In the genomic region with DNA sequence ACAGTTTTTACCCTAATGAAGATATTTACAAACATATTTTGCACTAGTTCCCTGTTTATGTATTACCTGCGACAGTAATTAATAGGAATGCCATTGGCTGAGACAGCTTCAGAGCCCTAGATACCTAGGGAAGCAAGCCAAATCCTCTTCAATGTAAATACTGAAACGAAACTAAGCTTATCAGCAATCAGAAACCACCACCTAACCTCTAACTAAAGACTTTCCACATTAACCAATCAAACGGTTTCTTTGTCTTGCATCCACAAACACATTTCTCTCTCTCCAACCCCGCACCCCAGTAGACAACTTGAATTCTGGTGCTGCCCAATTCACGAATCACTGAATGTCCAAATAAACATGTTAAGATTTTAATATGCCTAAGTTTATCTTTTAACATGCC, we compare ENCODE assay signal across 11 cellular contexts.
DNase-seq lines count a peak whose midpoint lies in the region; ATAC-seq and TF ChIP-seq lines count a peak whose summit lies in the region.
"Had no signal": no experiment of that assay in that cellular context is flagged by ENCODE, and none has a peak within 500 bp of the region (broad histone marks: within the 10 kb centered on the region; RNA-seq: fewer than 3 reads in every experiment).

No MANE protein-coding gene starts in this region.

- H3K4me2 ChIP-seq in DND-41 (ENCODE audit: insufficient read depth, low read length) = no peak overlapping the region

- no peaks in the 10 kb centered on the region for H3K9me3 ChIP-seq in DND-41 (ENCODE audit: insufficient read depth, low read length, severe bottlenecking)

- no peak overlapping the region for H2AFZ ChIP-seq in DND-41 (ENCODE audit: low read depth, low read length)

- H3K79me2 ChIP-seq in DND-41 (ENCODE audit: insufficient read depth, low read length) = no peaks in the 10 kb centered on the region

- no peak overlapping the region for H3K27ac ChIP-seq in DND-41 (ENCODE audit: low read length)
- H3K27ac ChIP-seq: BLaER1 treated with 17β-estradiol and CSF1 and Interleukin-3, amounts not matched to agents 10 nM and 100 nM had no signal

- H3K27me3 ChIP-seq in DND-41 (ENCODE audit: insufficient read depth, low read length, poor library complexity) = peaks cover 4% of the 10 kb centered on the region
- H3K27me3 ChIP-seq: BLaER1 treated with 17β-estradiol and CSF1 and Interleukin-3, amounts not matched to agents 10 nM and 100 nM had no signal

- no peaks in the 10 kb centered on the region for H4K20me1 ChIP-seq in DND-41 (ENCODE audit: insufficient read depth, low read length)
- H4K20me1 ChIP-seq: BLaER1 treated with 17β-estradiol and CSF1 and Interleukin-3, amounts not matched to agents 10 nM and 100 nM had no signal

- TF ChIP-seq CTCF in DND-41 (IDR thresholded peaks at IDR 0.05; ENCODE audit: borderline replicate concordance, extremely low read depth, low read length, poor library complexity, severe bottlenecking) = no peak

- H3K9ac ChIP-seq in DND-41 (ENCODE audit: low read depth, low read length) = no peak overlapping the region
- H3K9ac ChIP-seq: BLaER1 treated with 17β-estradiol and CSF1 and Interleukin-3, amounts not matched to agents 10 nM and 100 nM had no signal

- no peak for DNase-seq in DND-41
- DNase-seq in MV-4-11 (lab: John Stamatoyannopoulos, UW) = peak; percentile 43
- DNase-seq in OCI-M1 (lab: John Stamatoyannopoulos, UW) = peak; percentile 64
- DNase-seq in NCI-H2081 (lab: John Stamatoyannopoulos, UW) = no peak
- no peak for DNase-seq in left colon
- DNase-seq: NCI-H1436, NCI-H526 had no signal

- H3K4me1 ChIP-seq in DND-41 (ENCODE audit: insufficient read depth, low read length) = no peaks in the 10 kb centered on the region

- intact Hi-C loops in left colon (cut with DNase I, micrococcal nuclease) = no loop called here

- no peak overlapping the region for H3K4me3 ChIP-seq in DND-41 (ENCODE audit: low read depth in 1 of 2, low read length in 2 of 2)
- H3K4me3 ChIP-seq: BLaER1 treated with 17β-estradiol and CSF1 and Interleukin-3, amounts not matched to agents 10 nM and 100 nM had no signal

- no peaks in the 10 kb centered on the region for H3K36me3 ChIP-seq in DND-41 (ENCODE audit: insufficient read depth, low read length)
- H3K36me3 ChIP-seq: BLaER1 treated with 17β-estradiol and CSF1 and Interleukin-3, amounts not matched to agents 10 nM and 100 nM had no signal

- ATAC-seq in DND-41 (ENCODE audit: insufficient read depth, low read depth) (peak; percentile 44; the same call in 2 of the 3 replicates), GM19351 (IDR thresholded peaks at IDR 0.05; ENCODE audit: unreplicated experiment) (peak; percentile 40), HG02870 (IDR thresholded peaks at IDR 0.05; ENCODE audit: unreplicated experiment) (no peak), left colon (no peak)
- ATAC-seq: HCT116 had no signal

Comparison
In these comparisons a context has a peak if more than half of its experiments do, and no peak if none do; other contexts are left out.
1. ATAC-seq: peak in DND-41 (single experiment) and GM19351 (single experiment); none in HG02870 (single experiment) and left colon (single experiment).
2. DNase-seq: peak in MV-4-11 (single experiment) and OCI-M1 (single experiment); none in DND-41 (single experiment), NCI-H2081 (0 of 2) and left colon (0 of 2).